ENCODE assay signal across 11 cellular contexts in the genomic region with DNA sequence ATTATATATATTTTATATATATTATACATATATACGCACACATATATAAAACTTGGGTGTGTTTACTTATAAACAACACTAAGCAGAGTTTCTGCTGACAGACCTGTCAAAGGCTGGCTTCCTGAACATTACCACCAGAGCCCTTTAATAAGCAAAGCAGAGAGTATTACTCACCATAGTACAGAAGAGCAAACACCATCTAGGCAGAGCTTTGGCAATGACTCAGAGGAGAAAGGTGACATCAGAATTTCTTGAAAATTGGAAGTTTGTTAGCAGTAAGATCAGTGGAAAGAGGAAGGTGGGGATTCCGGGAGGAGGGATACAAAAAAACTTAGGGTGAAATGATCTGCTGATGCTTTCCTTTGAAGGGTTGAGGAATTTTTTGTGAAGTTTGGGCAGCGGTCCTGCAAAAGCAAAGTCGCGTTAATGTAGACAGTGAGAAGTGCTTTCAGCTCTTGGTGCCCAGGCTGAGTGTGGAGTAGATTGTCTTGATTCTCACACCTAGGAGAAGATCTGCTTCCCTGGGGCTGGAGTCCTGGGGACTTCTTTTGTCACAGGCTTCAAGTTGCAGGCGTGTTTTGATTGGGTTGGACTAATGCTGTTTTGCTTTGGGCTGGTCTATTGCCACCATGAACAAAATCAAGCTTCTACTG.
DNase-seq lines count a peak whose midpoint lies in the region; ATAC-seq and TF ChIP-seq lines count a peak whose summit lies in the region.
"Had no signal": no experiment of that assay in that cellular context is flagged by ENCODE, and none has a peak within 500 bp of the region (broad histone marks: within the 10 kb centered on the region; RNA-seq: fewer than 3 reads in every experiment).

No MANE protein-coding gene starts in this region.

- no peaks in the 10 kb centered on the region for H3K9me3 Mint-ChIP-seq in activated B cell treated with CpG ODN at 0.5 μM for 24 hours

- CTCF ChIA-PET in AG04450 (lab: Charles Lee) = interaction anchor here (2.1 kb wide), 1 partner anchor 13 kb away, joined by 11 read pairs; no protein-coding TSS in a partner anchor
- CTCF ChIA-PET in activated B cell treated with CpG ODN at 0.5 μM for 24 hours (lab: Charles Lee) = interaction anchor here (1.6 kb wide), 2 partner anchors 9 to 13 kb away, joined by 4 to 6 read pairs; no protein-coding TSS in a partner anchor

- H3K4me3 Mint-ChIP-seq in activated B cell treated with CpG ODN at 0.5 μM for 24 hours = no peak overlapping the region

- peaks cover 21% of the 10 kb centered on the region for H3K4me1 Mint-ChIP-seq in activated B cell treated with CpG ODN at 0.5 μM for 24 hours

- POLR2A ChIA-PET in AG04450 (lab: Yijun Ruan, JAX) (no interaction called here), activated B cell treated with CpG ODN at 0.5 μM for 24 hours (lab: Charles Lee) (no interaction called here)

- H3K27ac ChIP-seq in AG04450 (ENCODE audit: low read depth, low read length) = no peak overlapping the region
- H3K27ac ChIP-seq: right lobe of liver had no signal

- no peak overlapping the region for H3K4me3 ChIP-seq in AG04450 (ENCODE audit: low read depth, low read length)
- no peak overlapping the region for H3K4me3 ChIP-seq in fibroblast of villous mesenchyme (ENCODE audit: low read depth, low read length)
- H3K4me3 ChIP-seq: right lobe of liver had no signal

- intact Hi-C loops in activated B cell treated with CpG ODN at 0.5 μM for 24 hours (cut with micrococcal nuclease) = no loop called here

- H3K27me3 Mint-ChIP-seq in activated B cell treated with CpG ODN at 0.5 μM for 24 hours = peaks cover 3% of the 10 kb centered on the region

- H3K27ac Mint-ChIP-seq in activated B cell treated with CpG ODN at 0.5 μM for 24 hours = no peak overlapping the region

- TF ChIP-seq CTCF in AG04450 (IDR thresholded peaks at IDR 0.05; ENCODE audit: low read depth, low read length) (no peak), activated B cell treated with CpG ODN at 0.5 μM for 24 hours (IDR thresholded peaks at IDR 0.05) (no peak), fibroblast of villous mesenchyme (IDR thresholded peaks at IDR 0.05; ENCODE audit: insufficient read depth, low read depth, low read length) (no peak)

- H3K36me3 Mint-ChIP-seq in activated B cell treated with CpG ODN at 0.5 μM for 24 hours (ENCODE audit: low read depth) = no peaks in the 10 kb centered on the region

- DNase-seq in AG04450 (ENCODE audit: low read depth, low spot score) = peak; percentile 36
- DNase-seq in H4 (ENCODE audit: low spot score) = peak; percentile 77
- no peak for DNase-seq in activated B cell treated with CpG ODN at 0.5 μM for 24 hours
- DNase-seq in fibroblast of villous mesenchyme (ENCODE audit: low read depth) = peak; percentile 16
- no peak for DNase-seq in superior temporal gyrus (ENCODE audit: extremely low spot score)
- DNase-seq in NCI-H2029 treated with DMSO at 0.1 percent for 48 hours (lab: John Stamatoyannopoulos, UW) = no peak
- DNase-seq: DMS79 treated with DMSO at 0.1 percent for 48 hours, NCI-H774, right lobe of liver had no signal

- ATAC-seq in activated B cell treated with CpG ODN at 0.5 μM for 24 hours (ENCODE audit: low read depth) (peak; percentile 85), GM21528 (IDR thresholded peaks at IDR 0.05; ENCODE audit: low FRiP score, unreplicated experiment) (no peak), GM18517 (IDR thresholded peaks at IDR 0.05; ENCODE audit: unreplicated experiment) (no peak)

- H3K9me3 ChIP-seq in AG04450 (ENCODE audit: control insufficient read depth, insufficient read depth, low read length) = peaks cover 5% of the 10 kb centered on the region; the same call in 1 of the 2 replicates
- H3K9me3 ChIP-seq: right lobe of liver had no signal

- no peaks in the 10 kb centered on the region for H3K27me3 ChIP-seq in AG04450 (ENCODE audit: control insufficient read depth, insufficient read depth, low read length)
- H3K27me3 ChIP-seq: right lobe of liver had no signal

Comparison
In these comparisons a context has a peak if more than half of its experiments do, and no peak if none do; other contexts are left out.
1. DNase-seq: peak in AG04450 (single experiment), H4 (single experiment) and fibroblast of villous mesenchyme (single experiment); none in activated B cell treated with CpG ODN at 0.5 μM for 24 hours (single experiment), superior temporal gyrus (single experiment) and NCI-H2029 treated with DMSO at 0.1 percent for 48 hours (single experiment).